9 cellular contexts compared by ENCODE assay signal in the genomic region with DNA sequence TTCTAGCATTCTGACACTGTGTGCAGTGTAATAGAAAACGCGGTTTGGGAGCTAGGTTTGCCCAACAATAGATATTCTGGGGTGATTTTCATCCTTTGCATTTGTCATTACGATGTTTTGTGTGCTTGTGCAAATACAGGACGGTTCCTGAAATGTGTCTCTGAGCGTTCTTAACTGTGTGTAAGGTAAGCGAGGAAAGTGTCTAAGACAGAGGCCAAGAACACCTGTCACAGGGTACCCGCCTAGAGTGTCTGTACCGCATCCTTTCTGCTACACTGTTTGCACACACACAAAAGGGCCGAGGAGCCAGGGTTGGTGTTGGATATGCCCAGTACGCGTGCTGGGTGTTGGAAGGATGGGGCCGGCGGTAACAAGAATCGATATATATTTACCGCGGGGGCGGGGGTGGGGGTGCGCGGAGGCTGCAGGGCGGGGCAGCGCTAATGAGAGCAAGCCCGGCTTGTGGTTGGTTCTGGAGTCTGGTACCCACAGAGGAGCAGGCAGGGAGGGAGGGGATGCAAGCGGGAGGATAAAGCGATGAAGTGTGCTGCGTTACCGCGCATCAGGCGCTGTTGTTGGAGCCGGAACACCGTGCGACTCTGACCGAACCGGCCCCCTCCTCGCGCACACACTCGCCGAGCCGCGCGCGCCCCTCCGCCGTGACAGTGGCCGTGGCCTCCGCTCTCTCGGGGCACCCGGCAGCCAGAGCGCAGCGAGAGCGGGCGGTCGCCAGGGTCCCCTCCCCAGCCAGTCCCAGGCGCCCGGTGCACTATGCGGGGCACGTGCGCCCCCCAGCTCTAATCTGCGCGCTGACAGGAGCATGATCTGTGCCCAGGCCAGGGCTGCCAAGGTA. TPM values are rescaled to one million over a fixed set of nuclear protein-coding genes. Genes with fewer than 3 reads are reported as not detected.
DNase-seq lines count a peak whose midpoint lies in the region; ATAC-seq, FAIRE-seq and TF ChIP-seq lines count a peak whose summit lies in the region.
"Had no signal": no experiment of that assay in that cellular context is flagged by ENCODE, and none has a peak within 500 bp of the region (broad histone marks: within the 10 kb centered on the region; RNA-seq: fewer than 3 reads in every experiment).

A gene (plus strand): TSS at position 560 of the 853 bp plus-strand sequence. CDS start 131,259 bp downstream, outside the sequence.

- 4% methylated on average over 59 of the region's 59 CpGs for WGBS in right cardiac atrium
- WGBS in smooth muscle cell (ENCODE audit: low lambda C conversion rate), result 12% methylated on average over 43 of the region's 59 CpGs

- H3K27me3 ChIP-seq in right cardiac atrium (ENCODE audit: control insufficient read depth, insufficient read depth), result no peaks in the 10 kb centered on the region
- H3K27me3 ChIP-seq in smooth muscle cell (ENCODE audit: low read depth), result peaks cover 62% of the 10 kb centered on the region

- H3K4me1 ChIP-seq in right cardiac atrium (ENCODE audit: control insufficient read depth, insufficient read depth, low read length), result no peaks in the 10 kb centered on the region
- peaks cover 19% of the 10 kb centered on the region for H3K4me1 ChIP-seq in smooth muscle cell (ENCODE audit: low read depth)

- H3K4me3 ChIP-seq in WI38 (ENCODE audit: low read depth, low read length), result peak within 1 kb of the TSS; percentile 64
- H3K4me3 ChIP-seq in right cardiac atrium (ENCODE audit: low read length), result peak within 1 kb of the TSS; percentile 13
- peak within 1 kb of the TSS; percentile 63 for H3K4me3 ChIP-seq in smooth muscle cell

- DNase-seq in DMS 273 (lab: John Stamatoyannopoulos, UW; ENCODE audit: unreplicated experiment) (peak; percentile 25), DMS 273 treated with DMSO at 0.1 percent for 48 hours (lab: John Stamatoyannopoulos, UW) (no peak), right cardiac atrium (peak in 1 of 3 donors; percentile 32), smooth muscle cell (lab: John Stamatoyannopoulos, UW; ENCODE audit: unreplicated experiment) (no peak), RCC 7860 (ENCODE audit: low spot score) (no peak), GDM1 (lab: John Stamatoyannopoulos, UW) (no peak), GF-D8 (lab: John Stamatoyannopoulos, UW) (no peak)

- no peaks in the 10 kb centered on the region for H3K36me3 ChIP-seq in smooth muscle cell (ENCODE audit: low read depth)

- peak within 1 kb of the TSS; percentile 88 for H2AFZ ChIP-seq in smooth muscle cell (ENCODE audit: low read depth)

- no peaks in the 10 kb centered on the region for H3F3A ChIP-seq in smooth muscle cell (ENCODE audit: low read depth)

- peak in 1 of 2 donors; percentile 28 for ATAC-seq in right cardiac atrium

- no peak within 1 kb of the TSS for H3K9ac ChIP-seq in smooth muscle cell (ENCODE audit: low read depth)

- H4K20me1 ChIP-seq in smooth muscle cell (ENCODE audit: low read depth), result no peaks in the 10 kb centered on the region

- no peaks in the 10 kb centered on the region for H3K79me2 ChIP-seq in smooth muscle cell (ENCODE audit: low read depth)

- TF ChIP-seq CTCF in WI38 (IDR thresholded peaks at IDR 0.05; ENCODE audit: low read depth, low read length), result no peak
- no peak for TF ChIP-seq CTCF in smooth muscle cell (IDR thresholded peaks at IDR 0.05; ENCODE audit: borderline replicate concordance, insufficient read depth, poor library complexity, severe bottlenecking)

- intact Hi-C loops in right cardiac atrium (cut with DNase I), result no loop called here

- H3K27ac ChIP-seq in right cardiac atrium (ENCODE audit: low read length) (no peak within 1 kb of the TSS), smooth muscle cell (ENCODE audit: low read depth) (no peak within 1 kb of the TSS)
- H3K27ac ChIP-seq: 22Rv1 had no signal

- no peak for FAIRE-seq in RCC 7860 (lab: Jason Lieb, UNC)

- no peaks in the 10 kb centered on the region for H3K9me3 ChIP-seq in right cardiac atrium (ENCODE audit: control insufficient read depth, low read length)
- H3K9me3 ChIP-seq in smooth muscle cell (replicated peaks; ENCODE audit: low read depth), result no peaks in the 10 kb centered on the region

- H3K4me2 ChIP-seq in smooth muscle cell, result peak within 1 kb of the TSS; percentile 94

RNA-seq across cellular contexts. Expression of the gene that starts here (rescaled TPM):
- total RNA-seq in right cardiac atrium (not detected), smooth muscle cell (0.09 and 0.85 TPM in 2 replicates)
- polyA plus RNA-seq in right cardiac atrium (0.16 TPM), smooth muscle cell (0.49 TPM in 1 of 2 replicates, not detected in the other)

Comparison
In these comparisons a context has a peak if more than half of its experiments do, and no peak if none do; other contexts are left out.
1. H3K4me3 ChIP-seq: peak in every context shown above with its lines; median percentile 64 in WI38; 63 in smooth muscle cell; 13 in right cardiac atrium.